In the genomic region with DNA sequence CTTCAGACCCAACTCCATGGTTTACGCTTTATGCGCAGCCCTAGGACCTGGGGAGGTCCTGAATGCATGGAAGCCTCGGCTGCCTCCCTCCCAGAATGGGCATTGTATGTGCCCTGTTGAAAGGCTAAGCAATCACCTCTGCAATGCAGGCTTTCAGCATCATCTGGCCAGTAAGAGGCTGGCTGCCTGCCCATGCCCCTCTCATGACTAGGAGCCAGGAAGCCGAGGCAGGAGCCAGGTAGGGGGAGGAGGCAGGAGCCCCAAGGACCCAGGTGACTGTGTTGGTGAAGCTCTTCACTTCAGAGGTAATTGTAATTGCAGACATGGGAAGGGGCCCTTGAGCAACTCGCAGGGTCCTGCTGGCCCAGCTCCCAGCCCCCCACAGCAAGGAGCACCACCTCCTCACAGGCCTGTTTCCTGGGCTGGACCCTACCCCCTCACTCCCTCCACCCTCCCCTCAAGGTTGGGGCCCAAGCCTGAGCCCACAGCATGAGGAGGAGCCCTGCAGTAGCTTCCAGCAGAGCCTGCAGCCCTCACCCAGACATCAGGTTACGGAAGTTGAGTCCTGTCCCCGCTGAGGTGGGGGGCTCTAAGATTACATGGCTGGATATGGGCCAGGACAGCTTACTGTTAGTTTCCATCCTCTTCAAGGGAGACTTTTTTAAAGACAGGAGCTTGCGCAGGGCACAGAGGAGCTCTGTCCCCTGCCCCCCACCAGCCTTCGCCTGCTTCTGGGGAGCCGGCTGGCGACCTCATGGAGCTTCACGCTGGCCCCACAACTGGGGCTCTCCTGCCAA, we compare ENCODE assay signal across 14 cellular contexts. TPM values are rescaled to one million over a fixed set of nuclear protein-coding genes. Genes with fewer than 3 reads are reported as not detected.
DNase-seq lines count a peak whose midpoint lies in the region; ATAC-seq, FAIRE-seq and TF ChIP-seq lines count a peak whose summit lies in the region.
"Had no signal": no experiment of that assay in that cellular context is flagged by ENCODE, and none has a peak within 500 bp of the region (broad histone marks: within the 10 kb centered on the region; RNA-seq: fewer than 3 reads in every experiment).

No MANE protein-coding gene starts in this region.

- POLR2A ChIA-PET in WTC11 (lab: Charles Lee), result no interaction called here

- H3K36me3 Mint-ChIP-seq in WTC11 (no peaks in the 10 kb centered on the region), osteocyte (ENCODE audit: unreplicated experiment) (no peaks in the 10 kb centered on the region)
- H3K36me3 Mint-ChIP-seq: activated naive CD4-positive, alpha-beta T cell treated with anti-CD3 and anti-CD28 coated beads, Interleukin-2, amount 50 U/mL, for 24 hours; neural progenitor cell had no signal

- TF ChIP-seq CTCF in WTC11 (IDR thresholded peaks at IDR 0.05), result no peak
- no peak for TF ChIP-seq CTCF in osteocyte (IDR thresholded peaks at IDR 0.05)

- H3K4me1 Mint-ChIP-seq in WTC11 (peaks cover 15% of the 10 kb centered on the region), osteocyte (ENCODE audit: unreplicated experiment) (peaks cover 51% of the 10 kb centered on the region)

- ATAC-seq in WTC11, result no peak; the same call in 1 of the 2 replicates
- ATAC-seq: K562, Right ventricle myocardium inferior had no signal

- DNase-seq in DMS79 (lab: John Stamatoyannopoulos, UW), result peak; percentile 100
- peak; percentile 97 for DNase-seq in NCI-H2029 (lab: John Stamatoyannopoulos, UW)
- no peak for DNase-seq in WTC11 (ENCODE audit: low spot score)
- peak; percentile 64 for DNase-seq in osteocyte (ENCODE audit: extremely low spot score, unreplicated experiment)
- no peak for DNase-seq in T-helper 1 cell
- DNase-seq in HuH-7 (ENCODE audit: low spot score), result no peak
- DNase-seq in GM12892 (ENCODE audit: insufficient read length), result no peak
- DNase-seq: hippocampal formation, testis had no signal

- H3K9me3 Mint-ChIP-seq in WTC11 (no peaks in the 10 kb centered on the region), osteocyte (ENCODE audit: unreplicated experiment) (peaks cover under 1% of the 10 kb centered on the region)
- H3K9me3 Mint-ChIP-seq: activated naive CD4-positive, alpha-beta T cell treated with anti-CD3 and anti-CD28 coated beads, Interleukin-2, amount 50 U/mL, for 24 hours; central memory CD8-positive, alpha-beta T cell had no signal

- TF ChIP-seq POLR2A in GM12892 (IDR thresholded peaks at IDR 0.05; ENCODE audit: low read depth, low read length), result no peak

- H3K4me3 Mint-ChIP-seq in WTC11 (no peak overlapping the region), osteocyte (ENCODE audit: unreplicated experiment) (no peak overlapping the region)
- H3K4me3 Mint-ChIP-seq: activated naive CD4-positive, alpha-beta T cell treated with anti-CD3 and anti-CD28 coated beads, Interleukin-2, amount 50 U/mL, for 24 hours; central memory CD8-positive, alpha-beta T cell; neural progenitor cell had no signal

- H3K27ac Mint-ChIP-seq in WTC11 (no peak overlapping the region), osteocyte (ENCODE audit: unreplicated experiment) (no peak overlapping the region)
- H3K27ac Mint-ChIP-seq: activated naive CD4-positive, alpha-beta T cell treated with anti-CD3 and anti-CD28 coated beads, Interleukin-2, amount 50 U/mL, for 24 hours; neural progenitor cell had no signal

- H3K27me3 Mint-ChIP-seq in WTC11 (ENCODE audit: low read depth), result no peaks in the 10 kb centered on the region
- no peaks in the 10 kb centered on the region for H3K27me3 Mint-ChIP-seq in osteocyte (ENCODE audit: unreplicated experiment)

- CTCF ChIA-PET in WTC11 (lab: Charles Lee), result interaction anchor here (1.0 kb wide), 2 partner anchors 153 to 265 kb away, joined by 3 read pairs; no protein-coding TSS in a partner anchor

- FAIRE-seq in GM12892 (lab: Jason Lieb, UNC), result no peak
- FAIRE-seq: K562 had no signal

TF ChIP-seq in WTC11, 78 proteins besides CTCF, POLR2A, EP300 and RAD21:
- TF ChIP-seq, protein P1, sequence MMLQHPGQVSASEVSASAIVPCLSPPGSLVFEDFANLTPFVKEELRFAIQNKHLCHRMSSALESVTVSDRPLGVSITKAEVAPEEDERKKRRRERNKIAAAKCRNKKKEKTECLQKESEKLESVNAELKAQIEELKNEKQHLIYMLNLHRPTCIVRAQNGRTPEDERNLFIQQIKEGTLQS (CRISPR knock-in tag; conservative IDR thresholded peaks at IDR 0.05), result no peak
- TF ChIP-seq FOXP1 (CRISPR knock-in tag; IDR thresholded peaks at IDR 0.05; ENCODE audit: borderline replicate concordance), result 0 out of 2 replicates have a peak, but pooled peaks have one; percentile 27

RNA-seq across cellular contexts. Expression of a gene that starts 21.9 kb away (rescaled TPM):
- total RNA-seq in WTC11 (2021) (0.50 to 0.89 TPM (median 0.72 TPM) in 3 replicates), osteocyte (0.57 and 1.3 TPM in 2 replicates)
- polyA plus RNA-seq in GM12892 (2012; ENCODE audit: missing spikeins), result not detected
- total RNA-seq: K562 had no signal
- polyA plus RNA-seq: K562 had no signal

Comparison
In these comparisons a context has a peak if more than half of its experiments do, and no peak if none do; other contexts are left out.
1. DNase-seq: peak in DMS79 (single experiment), NCI-H2029 (single experiment) and osteocyte (single experiment); none in WTC11 (single experiment), T-helper 1 cell (0 of 5), HuH-7 (single experiment) and GM12892 (single experiment).